In genomic region chr19:44847144-44848035, GRCh38 we compare ENCODE assay signal across 8 cellular contexts. TPM values are rescaled to one million over a fixed set of nuclear protein-coding genes. Genes with fewer than 3 reads are reported as not detected.
A peak's percentile ranks its signal among the peaks of the same experiment; 100 is the strongest.
DNase-seq lines count a peak whose midpoint lies in the region; ATAC-seq, FAIRE-seq and TF ChIP-seq lines count a peak whose summit lies in the region.

No MANE protein-coding gene starts in this region.

- CTCF ChIA-PET in mammary epithelial cell (lab: Charles Lee; ENCODE audit: low non-redundant PET): no interaction called here

- H4K20me1 ChIP-seq in mammary epithelial cell (ENCODE audit: insufficient read depth, low read length): no peaks in the 10 kb centered on the region

- BruUV-seq in mammary epithelial cell (replicated peaks; lab: Mats Ljungman, UMichigan): TSS peak; percentile 88

- WGBS in mammary epithelial cell (ENCODE audit: low coverage, missing lambda C conversion rate): 1% methylated on average over 25 of the region's 47 CpGs
- WGBS in small intestine, 3 donors: 1 to 2% (median 2%) methylated on average over 44 to 47 of the region's 47 CpGs

- H3K4me3 ChIP-seq in mammary epithelial cell (replicated peaks in 1 of 3; ENCODE audit: insufficient read depth in 1 of 3, low read depth in 2 of 3, low read length in 3 of 3) (peak overlapping the region; percentile 73 to 94 (median 87)), small intestine (ENCODE audit: low read depth in 1 of 2, low read length in 2 of 2) (peak overlapping the region; percentile 81 to 92)

- H3K27ac ChIP-seq in mammary epithelial cell (ENCODE audit: insufficient read depth, low read depth, low read length) (peak overlapping the region; percentile 92), small intestine (ENCODE audit: low read depth in 1 of 2, low read length in 1 of 2) (peak overlapping the region; percentile 97 to 98)

- H3K9me3 ChIP-seq in mammary epithelial cell (replicated peaks; ENCODE audit: insufficient read depth, low read length): no peaks in the 10 kb centered on the region
- no peaks in the 10 kb centered on the region for H3K9me3 ChIP-seq in small intestine (ENCODE audit: control insufficient read depth, low read depth)

- H3K4me1 ChIP-seq in mammary epithelial cell (ENCODE audit: insufficient read depth, low read length) (peaks cover 22% of the 10 kb centered on the region), small intestine (ENCODE audit: control insufficient read depth in 2 of 2, insufficient read depth in 1 of 2, low read depth in 1 of 2, low read length in 1 of 2) (no peaks in the 10 kb centered on the region)

- TF ChIP-seq POLR2A in GM18505 (IDR thresholded peaks at IDR 0.05; ENCODE audit: borderline replicate concordance, extremely low read depth, insufficient read depth, insufficient read length): no peak

- dilution Hi-C loops in mammary epithelial cell (cut with HindIII; ENCODE audit: low sequenced_read_pairs): no loop called here

- H3K36me3 ChIP-seq in mammary epithelial cell (ENCODE audit: insufficient read depth, low read length): no peaks in the 10 kb centered on the region
- H3K36me3 ChIP-seq in small intestine (ENCODE audit: control insufficient read depth in 2 of 2, insufficient read depth in 2 of 2, low read length in 2 of 2): no peaks in the 10 kb centered on the region

- FAIRE-seq in small intestine (lab: Jason Lieb, UNC): no peak

- in situ Hi-C loops in mammary epithelial cell (cut with MboI; ENCODE audit: low sequenced_read_pairs in 2 of 2): no loop called here

- H2AFZ ChIP-seq in mammary epithelial cell (ENCODE audit: low read depth, low read length): peak overlapping the region; percentile 65

- ATAC-seq in GM18505 (IDR thresholded peaks at IDR 0.05; ENCODE audit: unreplicated experiment): no peak

- H3K9ac ChIP-seq in mammary epithelial cell (ENCODE audit: insufficient read depth, low read length): peak overlapping the region; percentile 97

- TF ChIP-seq CTCF in mammary epithelial cell (conservative IDR thresholded peaks at IDR 0.05 in 1 of 2, IDR thresholded peaks at IDR 0.05 in 1 of 2; ENCODE audit: extremely low read depth in 1 of 2, insufficient read depth in 1 of 2, low read depth in 1 of 2, low read length in 2 of 2): no peak

- DNase-seq in DMS 273 (lab: John Stamatoyannopoulos, UW; ENCODE audit: unreplicated experiment): peak; percentile 53
- no peak for DNase-seq in DMS 273 treated with DMSO at 0.1 percent for 48 hours (lab: John Stamatoyannopoulos, UW)
- DNase-seq in NCI-H748 treated with DMSO at 0.1 percent for 48 hours (lab: John Stamatoyannopoulos, UW): peak; percentile 9
- DNase-seq in mammary epithelial cell: peak; percentile 86
- DNase-seq in islet precursor cell: peak; percentile 77
- peak; percentile 92 for DNase-seq in small intestine
- DNase-seq in occipital lobe (lab: John Stamatoyannopoulos, UW): no peak

- H3K27me3 ChIP-seq in mammary epithelial cell (ENCODE audit: insufficient read depth, low read length) (no peaks in the 10 kb centered on the region), small intestine (ENCODE audit: control insufficient read depth in 2 of 2, insufficient read depth in 2 of 2, low read length in 2 of 2) (no peaks in the 10 kb centered on the region)

- peak overlapping the region; percentile 82 for H3K4me2 ChIP-seq in mammary epithelial cell (ENCODE audit: insufficient read depth, low read depth, low read length)

- H3K79me2 ChIP-seq in mammary epithelial cell (ENCODE audit: insufficient read depth, low read length): peaks cover 61% of the 10 kb centered on the region

- intact Hi-C loops in mammary epithelial cell (cut with micrococcal nuclease): loop anchor here (5.0 kb wide), 2 partner anchors 105 to 275 kb away; no protein-coding TSS in a partner anchor

RNA-seq across cellular contexts. Expression of gene NECTIN2, which starts 1.3 kb away (rescaled TPM):
- total RNA-seq in mammary epithelial cell: 10 to 100 TPM; 51.0 to 74.5 TPM
- polyA plus RNA-seq in mammary epithelial cell: 48.6 TPM
- polyA minus RNA-seq in mammary epithelial cell: 66.6 TPM
- polyA plus RNA-seq in small intestine: 100 to 1,000 TPM in 1 of 3 donors, 10 to 100 TPM in 2; 72.5 to 153 (median 75.8) TPM
- total RNA-seq in occipital lobe: 29.2 TPM

RNA-seq across cellular contexts. Expression of gene BCAM, which starts 38.5 kb away (rescaled TPM):
- total RNA-seq in mammary epithelial cell: 100 to 1,000 TPM; 114 to 120 TPM
- polyA plus RNA-seq in mammary epithelial cell: 45.1 TPM
- 51.0 TPM for polyA minus RNA-seq in mammary epithelial cell
- polyA plus RNA-seq in small intestine: 10 to 100 TPM in 1 of 3 donors, 1 to 10 TPM in 2; 2.9 to 32.6 (median 4.3) TPM
- 2.3 TPM for total RNA-seq in occipital lobe

RNA-seq across cellular contexts. Expression of gene TOMM40, which starts 43.7 kb away (rescaled TPM):
- 100 to 1,000 TPM in 1 of 2 donors, 10 to 100 TPM in 1; 51.3 to 110 TPM for total RNA-seq in mammary epithelial cell
- 132 TPM for polyA plus RNA-seq in mammary epithelial cell
- polyA minus RNA-seq in mammary epithelial cell: 66.3 TPM
- polyA plus RNA-seq in small intestine: 10 to 100 TPM; 24.6 to 82.7 (median 25.7) TPM
- total RNA-seq in occipital lobe: 23.1 TPM

RNA-seq across cellular contexts. Expression of gene APOE, which starts 58.2 kb away (rescaled TPM):
- 100 to 1,000 TPM in 1 of 2 donors, 10 to 100 TPM in 1; 11.9 to 202 TPM for total RNA-seq in mammary epithelial cell
- polyA plus RNA-seq in mammary epithelial cell: 19.9 TPM
- 1.4 TPM for polyA minus RNA-seq in mammary epithelial cell
- polyA plus RNA-seq in small intestine: 100 to 1,000 TPM in 2 of 3 donors, 10 to 100 TPM in 1; 14.1 to 134 (median 109) TPM
- total RNA-seq in occipital lobe: 68.9 TPM

Comparison
In these comparisons a context has a peak if more than half of its experiments do, and no peak if none do; other contexts are left out.
1. DNase-seq: peak in DMS 273 (single experiment), NCI-H748 treated with DMSO at 0.1 percent for 48 hours (single experiment), mammary epithelial cell (single experiment), islet precursor cell (single experiment) and small intestine (single experiment); none in DMS 273 treated with DMSO at 0.1 percent for 48 hours (single experiment) and occipital lobe (single experiment).
2. RNA of gene BCAM, which starts 38.5 kb away (total RNA-seq): 114 to 120 TPM in mammary epithelial cell; 2.3 TPM in occipital lobe (single experiment); every median in the first group is over 10 times any median in the second.